ENCODE assay signal across 8 cellular contexts in the genomic region with DNA sequence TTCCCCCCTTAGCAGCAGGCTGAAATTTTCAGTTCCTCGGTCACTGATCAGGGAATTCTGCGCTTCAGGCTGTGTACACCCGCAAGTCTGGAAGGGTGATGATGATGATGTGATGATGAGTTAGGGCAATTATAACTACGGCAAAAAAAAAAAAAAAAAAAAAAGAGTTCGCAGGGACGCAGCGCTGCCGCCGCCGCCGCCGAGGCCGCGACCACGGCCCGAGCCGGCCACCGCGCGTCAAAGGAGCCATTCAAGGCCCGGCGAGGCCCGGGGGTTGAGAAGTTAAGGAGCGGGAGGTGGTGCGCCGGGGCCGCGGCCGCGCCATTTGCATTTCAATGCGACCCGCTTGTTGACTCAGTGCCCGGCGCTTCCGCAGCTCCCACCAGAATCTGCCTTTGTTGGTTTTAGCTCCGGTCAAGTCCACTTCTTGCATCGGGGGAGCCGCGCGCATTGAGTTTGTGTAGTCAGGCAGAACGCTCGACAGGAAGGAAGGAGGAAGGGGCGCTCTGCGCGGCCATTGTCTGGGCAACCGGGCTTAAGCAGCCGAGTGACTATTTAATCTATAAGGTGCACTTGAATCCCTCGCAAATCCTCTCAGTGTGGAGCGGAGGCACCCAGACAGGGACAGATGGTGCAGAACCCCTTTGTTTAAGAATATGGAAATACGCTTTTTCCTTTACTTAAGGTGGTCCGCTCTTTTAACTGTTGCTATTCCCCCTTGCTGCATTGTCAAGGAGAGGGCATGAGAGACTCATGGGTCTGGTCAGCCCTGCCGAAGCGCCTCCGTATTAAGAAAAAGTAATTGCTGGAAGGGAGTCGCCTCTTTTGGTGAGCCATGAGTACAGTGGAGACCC.
DNase-seq lines count a peak whose midpoint lies in the region; ATAC-seq, FAIRE-seq and TF ChIP-seq lines count a peak whose summit lies in the region.

No MANE protein-coding gene starts in this region.

- TF ChIP-seq CTCF in D721Med (IDR thresholded peaks at IDR 0.05; ENCODE audit: insufficient read depth, missing control alignments) (no peak), esophagus squamous epithelium (IDR thresholded peaks at IDR 0.05) (no peak)

- peak overlapping the region; percentile 48 to 79 (median 69) for H3K27ac ChIP-seq in esophagus squamous epithelium
- H3K27ac ChIP-seq in thymus (ENCODE audit: low read depth) = peak overlapping the region; percentile 66

- peak; percentile 50 for DNase-seq in D721Med (ENCODE audit: insufficient read length, low spot score)
- DNase-seq in NCI-H1417 treated with DMSO at 0.1 percent for 48 hours (lab: John Stamatoyannopoulos, UW) = peak; percentile 24
- DNase-seq in activated CD4-positive, alpha-beta memory T cell treated with anti-CD3 and anti-CD28 coated beads, Interleukin-2, amount 10 ng/mL, durations not matched to agents 7 days and 5 days = peak; percentile 17
- DNase-seq in esophagus squamous epithelium (lab: John Stamatoyannopoulos, UW) = no peak
- peak; percentile 20 for DNase-seq in middle frontal gyrus (ENCODE audit: extremely low spot score, low spot score)
- DNase-seq in RCC 7860 (ENCODE audit: low spot score) = no peak

- intact Hi-C loops in esophagus squamous epithelium (cut with DNase I) = no loop called here

- H3K4me3 ChIP-seq in esophagus squamous epithelium (peak overlapping the region; percentile 41 to 82 (median 58)), thymus (ENCODE audit: low read length) (peak overlapping the region; percentile 61)

- peak; percentile 69 for ATAC-seq in GM21423 (IDR thresholded peaks at IDR 0.05; ENCODE audit: unreplicated experiment)

- peaks cover 42% of the 10 kb centered on the region for H3K27me3 Mint-ChIP-seq in activated CD4-positive, alpha-beta memory T cell treated with anti-CD3 and anti-CD28 coated beads, Interleukin-2, amount 10 ng/mL, durations not matched to agents 7 days and 5 days

- no peak for FAIRE-seq in D721Med (lab: Jason Lieb, UNC)
- no peak for FAIRE-seq in RCC 7860 (lab: Jason Lieb, UNC)

- H3K9me3 Mint-ChIP-seq in activated CD4-positive, alpha-beta memory T cell treated with anti-CD3 and anti-CD28 coated beads, Interleukin-2, amount 10 ng/mL, durations not matched to agents 7 days and 5 days = no peaks in the 10 kb centered on the region

- H3K9me3 ChIP-seq in esophagus squamous epithelium (no peaks in the 10 kb centered on the region), thymus (ENCODE audit: control insufficient read depth) (peaks cover 1% of the 10 kb centered on the region)

- H3K4me1 Mint-ChIP-seq in activated CD4-positive, alpha-beta memory T cell treated with anti-CD3 and anti-CD28 coated beads, Interleukin-2, amount 10 ng/mL, durations not matched to agents 7 days and 5 days = peaks cover 7% of the 10 kb centered on the region

- peak overlapping the region; percentile 69 for H3K4me3 Mint-ChIP-seq in activated CD4-positive, alpha-beta memory T cell treated with anti-CD3 and anti-CD28 coated beads, Interleukin-2, amount 10 ng/mL, durations not matched to agents 7 days and 5 days

- H3K36me3 Mint-ChIP-seq in activated CD4-positive, alpha-beta memory T cell treated with anti-CD3 and anti-CD28 coated beads, Interleukin-2, amount 10 ng/mL, durations not matched to agents 7 days and 5 days (ENCODE audit: low read depth) = no peaks in the 10 kb centered on the region

- 16% methylated on average over 24 to 27 of the region's 55 CpGs for WGBS in esophagus squamous epithelium, 2 donors
- 12% methylated on average over 55 of the region's 55 CpGs for WGBS in thymus

- H3K36me3 ChIP-seq in esophagus squamous epithelium (no peaks in the 10 kb centered on the region), thymus (ENCODE audit: control insufficient read depth, insufficient read depth) (no peaks in the 10 kb centered on the region)

- peaks cover 0 to 21% (median 4%) of the 10 kb centered on the region in 3 donors for H3K4me1 ChIP-seq in esophagus squamous epithelium
- no peaks in the 10 kb centered on the region for H3K4me1 ChIP-seq in thymus (ENCODE audit: control insufficient read depth, insufficient read depth, low read length)

- TF ChIP-seq POLR2A in esophagus squamous epithelium (IDR thresholded peaks at IDR 0.05) = no peak

- H3K27me3 ChIP-seq in esophagus squamous epithelium (no peaks in the 10 kb centered on the region), thymus (ENCODE audit: control insufficient read depth, insufficient read depth) (no peaks in the 10 kb centered on the region)

- no peak overlapping the region for H3K27ac Mint-ChIP-seq in activated CD4-positive, alpha-beta memory T cell treated with anti-CD3 and anti-CD28 coated beads, Interleukin-2, amount 10 ng/mL, durations not matched to agents 7 days and 5 days

- POLR2A ChIA-PET in activated CD4-positive, alpha-beta memory T cell treated with anti-CD3 and anti-CD28 coated beads, Interleukin-2, amount 10 ng/mL, durations not matched to agents 7 days and 5 days (lab: Charles Lee) = no interaction called here

- CTCF ChIA-PET in activated CD4-positive, alpha-beta memory T cell treated with anti-CD3 and anti-CD28 coated beads, Interleukin-2, amount 10 ng/mL, durations not matched to agents 7 days and 5 days (lab: Charles Lee) = interaction anchor here (1.4 kb wide), 1 partner anchor 59 kb away, joined by 5 read pairs; no protein-coding TSS in a partner anchor

Comparison
In these comparisons a context has a peak if more than half of its experiments do, and no peak if none do; other contexts are left out.
1. DNase-seq: peak in D721Med (single experiment), NCI-H1417 treated with DMSO at 0.1 percent for 48 hours (single experiment), activated CD4-positive, alpha-beta memory T cell treated with anti-CD3 and anti-CD28 coated beads, Interleukin-2, amount 10 ng/mL, durations not matched to agents 7 days and 5 days (single experiment) and middle frontal gyrus (single experiment); none in esophagus squamous epithelium (single experiment) and RCC 7860 (single experiment).